21 cellular contexts compared by ENCODE assay signal in the genomic region with DNA sequence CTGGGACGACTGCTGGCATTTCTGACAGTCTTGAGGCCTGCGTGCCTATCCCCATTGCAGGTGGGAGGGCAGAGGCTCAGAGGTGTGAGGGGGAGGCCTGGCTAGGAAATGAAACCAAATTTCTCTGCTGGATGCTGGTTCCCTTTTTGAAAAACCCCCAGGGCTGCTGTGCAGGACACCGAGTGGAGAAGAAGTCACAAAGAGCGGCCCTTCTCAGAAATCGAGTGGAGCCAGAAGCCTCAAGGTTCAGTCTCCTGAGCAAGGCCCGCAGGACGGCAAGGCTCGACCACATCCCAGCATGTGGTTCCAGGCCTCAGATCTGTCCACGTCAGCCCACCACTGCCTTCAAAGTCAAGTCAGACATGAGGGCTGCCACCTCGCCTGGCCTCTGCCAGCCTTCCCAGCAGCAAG.
A peak's percentile ranks its signal among the peaks of the same experiment; 100 is the strongest.
DNase-seq lines count a peak whose midpoint lies in the region; ATAC-seq and TF ChIP-seq lines count a peak whose summit lies in the region.
"Had no signal": no experiment of that assay in that cellular context is flagged by ENCODE, and none has a peak within 500 bp of the region (broad histone marks: within the 10 kb centered on the region; RNA-seq: fewer than 3 reads in every experiment).

No MANE protein-coding gene starts in this region.

- peaks cover 19 to 26% of the 10 kb centered on the region in 2 donors for H3K4me1 Mint-ChIP-seq in immature natural killer cell
- peaks cover 15% of the 10 kb centered on the region for H3K4me1 Mint-ChIP-seq in endodermal cell

- 69 to 91% (median 85%) methylated on average over 10 of the region's 10 CpGs for WGBS in stomach, 5 donors
- WGBS in endodermal cell (ENCODE audit: insufficient coverage in 1 of 2, insufficient read length in 1 of 2), 2 experiments, result 88 to 89% methylated on average over 7 to 10 of the region's 10 CpGs

- H3K4me1 ChIP-seq in stomach (peaks cover under 1 to 16% (median 7%) of the 10 kb centered on the region in 4 donors), endodermal cell (ENCODE audit: control insufficient read depth, insufficient read depth, low read length) (no peaks in the 10 kb centered on the region)
- H3K4me1 ChIP-seq: BE2C, HAP-1 had no signal

- H3K36me3 ChIP-seq in stomach, result no peaks in the 10 kb centered on the region
- no peaks in the 10 kb centered on the region for H3K36me3 ChIP-seq in endodermal cell (ENCODE audit: control insufficient read depth, insufficient read depth, low read length)
- H3K36me3 ChIP-seq: BE2C, HAP-1, Peyer's patch, tibial nerve had no signal

- H3K27ac Mint-ChIP-seq in immature natural killer cell, result no peak overlapping the region
- H3K27ac Mint-ChIP-seq in endodermal cell, result no peak overlapping the region
- H3K27ac Mint-ChIP-seq: activated naive CD4-positive, alpha-beta T cell treated with anti-CD3 and anti-CD28 coated beads, Interleukin-2, amount 10 ng/mL, durations not matched to agents 7 days and 5 days had no signal

- H3K9me3 Mint-ChIP-seq in immature natural killer cell, result peaks cover 6 to 21% (median 12%) of the 10 kb centered on the region in 6 donors
- peaks cover 26% of the 10 kb centered on the region for H3K9me3 Mint-ChIP-seq in endodermal cell

- no peak overlapping the region for H3K9ac ChIP-seq in endodermal cell (ENCODE audit: extremely low read depth, low read length, poor library complexity, severe bottlenecking)
- H3K9ac ChIP-seq: SK-N-SH had no signal

- intact Hi-C loops in stomach (cut with DNase I; ENCODE audit: low total_unique reads), result no loop called here

- H3K9me3 ChIP-seq in stomach (peaks cover 0 to 17% (median 11%) of the 10 kb centered on the region in 4 donors), endodermal cell (ENCODE audit: control insufficient read depth, low read length) (peaks cover 31% of the 10 kb centered on the region)
- H3K9me3 ChIP-seq: BE2C, HAP-1, Peyer's patch had no signal

- peaks cover 10 to 18% (median 12%) of the 10 kb centered on the region in 3 donors for H3K27me3 Mint-ChIP-seq in immature natural killer cell (ENCODE audit: low read depth in 3 of 3)
- H3K27me3 Mint-ChIP-seq in endodermal cell (ENCODE audit: insufficient read depth), result peaks cover 23% of the 10 kb centered on the region

- peak overlapping the region in 1 of 5 donors; percentile 25 for H3K4me3 Mint-ChIP-seq in immature natural killer cell
- H3K4me3 Mint-ChIP-seq in endodermal cell, result no peak overlapping the region
- H3K4me3 Mint-ChIP-seq: activated naive CD4-positive, alpha-beta T cell treated with anti-CD3 and anti-CD28 coated beads, Interleukin-2, amount 10 ng/mL, durations not matched to agents 7 days and 5 days had no signal

- TF ChIP-seq POLR2A in NB4 (IDR thresholded peaks at IDR 0.05; ENCODE audit: extremely low read depth, insufficient read length) (no peak), stomach (IDR thresholded peaks at IDR 0.05) (no peak)

- TF ChIP-seq CTCF in NB4 (IDR thresholded peaks at IDR 0.05; ENCODE audit: low read depth, low read length), result no peak
- TF ChIP-seq CTCF in stomach (IDR thresholded peaks at IDR 0.05), result no peak
- no peak for TF ChIP-seq CTCF in endodermal cell (conservative IDR thresholded peaks at IDR 0.05)

- H3K36me3 Mint-ChIP-seq in immature natural killer cell (no peaks in the 10 kb centered on the region), endodermal cell (ENCODE audit: low read depth) (no peaks in the 10 kb centered on the region)
- H3K36me3 Mint-ChIP-seq: activated naive CD4-positive, alpha-beta T cell treated with anti-CD3 and anti-CD28 coated beads, Interleukin-2, amount 10 ng/mL, durations not matched to agents 7 days and 5 days had no signal

- H3K4me3 ChIP-seq in NB4 (ENCODE audit: low read depth, low read length), result no peak overlapping the region
- no peak overlapping the region for H3K4me3 ChIP-seq in stomach
- H3K4me3 ChIP-seq in endodermal cell (ENCODE audit: low read length), result no peak overlapping the region
- H3K4me3 ChIP-seq: HAP-1, Peyer's patch, tibial nerve had no signal

- peak; percentile 63 for ATAC-seq in GM21717 (IDR thresholded peaks at IDR 0.05; ENCODE audit: unreplicated experiment)

- no peak for TF ChIP-seq EP300 in stomach (IDR thresholded peaks at IDR 0.05)

- H3K27me3 ChIP-seq in stomach (peaks cover 0 to 15% (median 12%) of the 10 kb centered on the region in 3 donors), endodermal cell (ENCODE audit: control insufficient read depth, insufficient read depth, low read length, poor library complexity, severe bottlenecking) (peaks cover 19% of the 10 kb centered on the region)
- H3K27me3 ChIP-seq: Peyer's patch, tibial nerve had no signal

- DNase-seq in NB4 (ENCODE audit: low read depth) (peak; percentile 35), immature natural killer cell (peak; percentile 13 to 23 (median 22)), stomach (peak; percentile 19), endodermal cell (no peak), NCI-H2227 (lab: John Stamatoyannopoulos, UW; ENCODE audit: unreplicated experiment) (no peak), COLO668 (lab: John Stamatoyannopoulos, UW; ENCODE audit: unreplicated experiment) (no peak)
- DNase-seq: activated CD4-positive, alpha-beta T cell treated with anti-CD3 and anti-CD28 coated beads, Interleukin-2, amount 50 U/mL, for 1 hour; activated naive CD4-positive, alpha-beta T cell treated with anti-CD3 and anti-CD28 coated beads, Interleukin-2, amount 10 ng/mL, durations not matched to agents 7 days and 5 days; BE2C; DMS153; foreskin melanocyte; midbrain; NCI-H187 treated with DMSO at 0.1 percent for 48 hours; NCI-H526 treated with DMSO at 0.1 percent for 48 hours; SK-N-SH; stimulated activated CD4-positive, alpha-beta T cell treated with anti-CD3 and anti-CD28 coated beads, Interleukin-4, amount 100 ng/mL, for 24 hours had no signal

- H3K27ac ChIP-seq in stomach (peak overlapping the region in 1 of 5 donors; percentile 4), endodermal cell (ENCODE audit: low read depth, low read length) (no peak overlapping the region)
- H3K27ac ChIP-seq: epithelial cell of prostate, Peyer's patch, tibial nerve had no signal

Comparison
In these comparisons a context has a peak if more than half of its experiments do, and no peak if none do; other contexts are left out.
1. DNase-seq: peak in NB4 (single experiment), immature natural killer cell (3 of 3) and stomach (single experiment); none in endodermal cell (single experiment), NCI-H2227 (single experiment) and COLO668 (single experiment).